Comparison of ENCODE assay signal across 22 cellular contexts in genomic region chr10:21662635-21663034, GRCh38.
"Had no signal": no experiment of that assay in that cellular context is flagged by ENCODE, and none has a peak within 500 bp of the region (broad histone marks: within the 10 kb centered on the region; RNA-seq: fewer than 3 reads in every experiment).

No MANE protein-coding gene starts in this region.

- H3K27ac ChIP-seq: body of pancreas, esophagus muscularis mucosa, gastroesophageal sphincter, left lung, neutrophil, pancreas, sigmoid colon, tibial artery had no signal

- H3K27me3 Mint-ChIP-seq: activated CD4-positive, alpha-beta memory T cell treated with anti-CD3 and anti-CD28 coated beads for 36 hours; activated naive CD4-positive, alpha-beta T cell treated with anti-CD3 and anti-CD28 coated beads, Interleukin-2, amount 50 U/mL, for 24 hours; natural killer cell treated with Interleukin-12 subunit alpha and Interleukin-12 subunit beta and Interleukin-15 and Interleukin-18, amount 100 ng/mL, for 72 hours had no signal

- DNase-seq: activated CD4-positive, alpha-beta memory T cell treated with anti-CD3 and anti-CD28 coated beads for 36 hours; activated CD4-positive, alpha-beta T cell treated with anti-CD3 and anti-CD28 coated beads for 48 hours; activated effector memory CD4-positive, alpha-beta T cell treated with anti-CD3 and anti-CD28 coated beads, Interleukin-2, amount 50 U/mL, for 16 hours; anterior cingulate cortex; body of pancreas; caudate nucleus; dermis blood vessel endothelial cell; effector CD8-positive, alpha-beta T cell; head of caudate nucleus; kidney; left lung; pancreas; sigmoid colon; stimulated activated CD4-positive, alpha-beta T cell treated with anti-CD3 and anti-CD28 coated beads, Interleukin-4, amount 100 ng/mL, for 24 hours; stimulated activated naive CD8-positive, alpha-beta T cell treated with anti-CD3 and anti-CD28 coated beads, Interleukin-15, Interleukin-2, amounts not matched to agents 100 U/mL and 50 U/mL, for 24 hours; tibial artery had no signal

- H3K4me3 ChIP-seq: body of pancreas, esophagus muscularis mucosa, gastroesophageal sphincter, left lung, pancreas, sigmoid colon, tibial artery had no signal

- H3K9me3 Mint-ChIP-seq: activated CD4-positive, alpha-beta memory T cell treated with anti-CD3 and anti-CD28 coated beads for 36 hours; activated naive CD4-positive, alpha-beta T cell treated with anti-CD3 and anti-CD28 coated beads, Interleukin-2, amount 50 U/mL, for 24 hours; natural killer cell treated with Interleukin-12 subunit alpha and Interleukin-12 subunit beta and Interleukin-15 and Interleukin-18, amount 100 ng/mL, for 72 hours; T-helper 1 cell treated with Interleukin-12 subunit alpha and Interleukin-12 subunit beta and Interleukin-4 antibody, amounts not matched to agents 30 μg/mL and 1 μg/mL, for 36 hours had no signal

- H3K4me1 ChIP-seq: left lung had no signal

- H3K36me3 ChIP-seq: esophagus muscularis mucosa, neutrophil, pancreas, tibial artery had no signal

- H3K27me3 ChIP-seq: body of pancreas, esophagus muscularis mucosa, gastroesophageal sphincter, left lung, neutrophil, pancreas, sigmoid colon, tibial artery had no signal

- H3K9me3 ChIP-seq: body of pancreas, esophagus muscularis mucosa, gastroesophageal sphincter, left lung, neutrophil, pancreas, sigmoid colon, tibial artery had no signal

- H3K4me3 Mint-ChIP-seq: activated CD4-positive, alpha-beta memory T cell treated with anti-CD3 and anti-CD28 coated beads for 36 hours; natural killer cell treated with Interleukin-12 subunit alpha and Interleukin-12 subunit beta and Interleukin-15 and Interleukin-18, amount 100 ng/mL, for 72 hours; T-helper 1 cell treated with Interleukin-12 subunit alpha and Interleukin-12 subunit beta and Interleukin-4 antibody, amounts not matched to agents 30 μg/mL and 1 μg/mL, for 36 hours had no signal

- H3K27ac Mint-ChIP-seq: activated CD4-positive, alpha-beta memory T cell treated with anti-CD3 and anti-CD28 coated beads for 36 hours; T-helper 1 cell treated with Interleukin-12 subunit alpha and Interleukin-12 subunit beta and Interleukin-4 antibody, amounts not matched to agents 30 μg/mL and 1 μg/mL, for 36 hours had no signal

- ATAC-seq: body of pancreas; gastroesophageal sphincter; left lung; natural killer cell treated with Interleukin-12 subunit alpha and Interleukin-12 subunit beta and Interleukin-15 and Interleukin-18, amount 100 ng/mL, for 72 hours; pancreas; stimulated activated naive CD8-positive, alpha-beta T cell treated with anti-CD3 and anti-CD28 coated beads, Interleukin-15, Interleukin-2, amounts not matched to agents 100 U/mL and 50 U/mL, for 24 hours had no signal
